ENCODE assay signal across 1 cellular context in genomic region chr12:124917135-124917840, GRCh38.
A peak's percentile ranks its signal among the peaks of the same experiment; 100 is the strongest.
TF ChIP-seq lines count a peak whose summit lies in the region.

No MANE protein-coding gene starts in this region.

TF ChIP-seq in HepG2, 621 proteins besides CTCF, POLR2A, EP300 and RAD21 (continued from another document and continues in another):
- TF ChIP-seq, protein P1, sequence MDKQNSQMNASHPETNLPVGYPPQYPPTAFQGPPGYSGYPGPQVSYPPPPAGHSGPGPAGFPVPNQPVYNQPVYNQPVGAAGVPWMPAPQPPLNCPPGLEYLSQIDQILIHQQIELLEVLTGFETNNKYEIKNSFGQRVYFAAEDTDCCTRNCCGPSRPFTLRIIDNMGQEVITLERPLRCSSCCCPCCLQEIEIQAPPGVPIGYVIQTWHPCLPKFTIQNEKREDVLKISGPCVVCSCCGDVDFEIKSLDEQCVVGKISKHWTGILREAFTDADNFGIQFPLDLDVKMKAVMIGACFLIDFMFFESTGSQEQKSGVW (CRISPR knock-in tag; IDR thresholded peaks at IDR 0.05; ENCODE audit: borderline replicate concordance) = no peak
- TF ChIP-seq ZSCAN25 (CRISPR knock-in tag; IDR thresholded peaks at IDR 0.05) (no peak), ZNF446 (CRISPR knock-in tag; IDR thresholded peaks at IDR 0.05) (peak; percentile 37; the same call in 1 of the 2 replicates), ZNF740 (CRISPR knock-in tag; IDR thresholded peaks at IDR 0.05) (no peak), ZNF20 (CRISPR knock-in tag; IDR thresholded peaks at IDR 0.05) (0 out of 2 replicates have a peak, but pooled peaks have one; percentile 68), ARNTL (CRISPR knock-in tag; IDR thresholded peaks at IDR 0.05) (peak; percentile 64; the same call in 1 of the 2 replicates), CHCHD3 (CRISPR knock-in tag; IDR thresholded peaks at IDR 0.05) (no peak), ZFP1 (CRISPR knock-in tag; IDR thresholded peaks at IDR 0.05) (peak; percentile 68; the same call in 1 of the 2 replicates), DRAP1 (CRISPR knock-in tag; IDR thresholded peaks at IDR 0.05) (peak; percentile 81), KLF16 (CRISPR knock-in tag; IDR thresholded peaks at IDR 0.05) (peak in 1 of 2 experiments; percentile 67; a peak in 2 of 4 replicates), ZNF296 (CRISPR knock-in tag; conservative IDR thresholded peaks at IDR 0.05) (no peak), DMAP1 (CRISPR knock-in tag; IDR thresholded peaks at IDR 0.05) (peak; percentile 86), NCOA1 (CRISPR knock-in tag; IDR thresholded peaks at IDR 0.05) (no peak), ZMYM2 (CRISPR knock-in tag; IDR thresholded peaks at IDR 0.05) (peak; percentile 71; the same call in 1 of the 2 replicates), ZNF121 (CRISPR knock-in tag; IDR thresholded peaks at IDR 0.05) (0 out of 2 replicates have a peak, but pooled peaks have one; percentile 49), GZF1 (CRISPR knock-in tag; IDR thresholded peaks at IDR 0.05) (no peak), ZBTB7A (CRISPR knock-in tag; IDR thresholded peaks at IDR 0.05) (no peak), CENPT (CRISPR knock-in tag; IDR thresholded peaks at IDR 0.05; ENCODE audit: low read depth) (no peak), TMF1 (CRISPR knock-in tag; IDR thresholded peaks at IDR 0.05; ENCODE audit: low read depth) (peak; percentile 83; the same call in 1 of the 2 replicates), ZNF549 (CRISPR knock-in tag; IDR thresholded peaks at IDR 0.05) (no peak), ZNF768 (CRISPR knock-in tag; IDR thresholded peaks at IDR 0.05) (peak; percentile 60; the same call in 1 of the 2 replicates), ZNF605 (CRISPR knock-in tag; IDR thresholded peaks at IDR 0.05) (peak; percentile 60; the same call in 1 of the 2 replicates), JUNB (CRISPR knock-in tag; IDR thresholded peaks at IDR 0.05; ENCODE audit: borderline replicate concordance) (peak; percentile 94), REPIN1 (CRISPR knock-in tag; IDR thresholded peaks at IDR 0.05; ENCODE audit: borderline replicate concordance, low read depth) (0 out of 2 replicates have a peak, but pooled peaks have one; percentile 44), ZNF292 (CRISPR knock-in tag; IDR thresholded peaks at IDR 0.05; ENCODE audit: borderline replicate concordance, low read depth) (peak; percentile 61; the same call in 1 of the 2 replicates), PHF8 (CRISPR knock-in tag; IDR thresholded peaks at IDR 0.05) (peak; percentile 58), SP1 (IDR thresholded peaks at IDR 0.05) (no peak), SP1 (CRISPR knock-in tag; IDR thresholded peaks at IDR 0.05) (peak; percentile 71), HDAC1 (CRISPR knock-in tag; IDR thresholded peaks at IDR 0.05) (peak; percentile 59; the same call in 1 of the 2 replicates), ZNF678 (CRISPR knock-in tag; IDR thresholded peaks at IDR 0.05) (no peak), YEATS2 (CRISPR knock-in tag; IDR thresholded peaks at IDR 0.05; ENCODE audit: borderline replicate concordance) (peak; percentile 50; the same call in 1 of the 2 replicates), ZNF350 (CRISPR knock-in tag; IDR thresholded peaks at IDR 0.05; ENCODE audit: borderline replicate concordance, low read depth) (peak; percentile 62; the same call in 1 of the 2 replicates), SRF (IDR thresholded peaks at IDR 0.05; ENCODE audit: low read depth, low read length) (peak; percentile 78), NFATC3 (CRISPR knock-in tag; IDR thresholded peaks at IDR 0.05) (no peak), ZNF205 (CRISPR knock-in tag; IDR thresholded peaks at IDR 0.05) (peak; percentile 23; the same call in 1 of the 2 replicates), HIVEP1 (CRISPR knock-in tag; IDR thresholded peaks at IDR 0.05) (peak; percentile 53; the same call in 1 of the 2 replicates), ZNF777 (CRISPR knock-in tag; IDR thresholded peaks at IDR 0.05) (peak; percentile 47; the same call in 1 of the 2 replicates), PATZ1 (CRISPR knock-in tag; IDR thresholded peaks at IDR 0.05) (peak; percentile 89), TCF7 (IDR thresholded peaks at IDR 0.05; ENCODE audit: low read depth) (peak; percentile 36; the same call in 1 of the 2 replicates), ZNF274 (CRISPR knock-in tag; IDR thresholded peaks at IDR 0.05) (0 out of 2 replicates have a peak, but pooled peaks have one; percentile 36), ZNF557 (CRISPR knock-in tag; IDR thresholded peaks at IDR 0.05) (0 out of 2 replicates have a peak, but pooled peaks have one; percentile 47)
- TF ChIP-seq, protein P2, sequence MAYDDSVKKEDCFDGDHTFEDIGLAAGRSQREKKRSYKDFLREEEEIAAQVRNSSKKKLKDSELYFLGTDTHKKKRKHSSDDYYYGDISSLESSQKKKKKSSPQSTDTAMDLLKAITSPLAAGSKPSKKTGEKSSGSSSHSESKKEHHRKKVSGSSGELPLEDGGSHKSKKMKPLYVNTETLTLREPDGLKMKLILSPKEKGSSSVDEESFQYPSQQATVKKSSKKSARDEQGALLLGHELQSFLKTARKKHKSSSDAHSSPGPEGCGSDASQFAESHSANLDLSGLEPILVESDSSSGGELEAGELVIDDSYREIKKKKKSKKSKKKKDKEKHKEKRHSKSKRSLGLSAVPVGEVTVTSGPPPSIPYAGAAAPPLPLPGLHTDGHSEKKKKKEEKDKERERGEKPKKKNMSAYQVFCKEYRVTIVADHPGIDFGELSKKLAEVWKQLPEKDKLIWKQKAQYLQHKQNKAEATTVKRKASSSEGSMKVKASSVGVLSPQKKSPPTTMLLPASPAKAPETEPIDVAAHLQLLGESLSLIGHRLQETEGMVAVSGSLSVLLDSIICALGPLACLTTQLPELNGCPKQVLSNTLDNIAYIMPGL (CRISPR knock-in tag; IDR thresholded peaks at IDR 0.05; ENCODE audit: borderline replicate concordance in 1 of 2, low read depth in 1 of 2) = peak; percentile 36 to 75; a peak in 3 of 4 replicates
- TF ChIP-seq, protein P3, sequence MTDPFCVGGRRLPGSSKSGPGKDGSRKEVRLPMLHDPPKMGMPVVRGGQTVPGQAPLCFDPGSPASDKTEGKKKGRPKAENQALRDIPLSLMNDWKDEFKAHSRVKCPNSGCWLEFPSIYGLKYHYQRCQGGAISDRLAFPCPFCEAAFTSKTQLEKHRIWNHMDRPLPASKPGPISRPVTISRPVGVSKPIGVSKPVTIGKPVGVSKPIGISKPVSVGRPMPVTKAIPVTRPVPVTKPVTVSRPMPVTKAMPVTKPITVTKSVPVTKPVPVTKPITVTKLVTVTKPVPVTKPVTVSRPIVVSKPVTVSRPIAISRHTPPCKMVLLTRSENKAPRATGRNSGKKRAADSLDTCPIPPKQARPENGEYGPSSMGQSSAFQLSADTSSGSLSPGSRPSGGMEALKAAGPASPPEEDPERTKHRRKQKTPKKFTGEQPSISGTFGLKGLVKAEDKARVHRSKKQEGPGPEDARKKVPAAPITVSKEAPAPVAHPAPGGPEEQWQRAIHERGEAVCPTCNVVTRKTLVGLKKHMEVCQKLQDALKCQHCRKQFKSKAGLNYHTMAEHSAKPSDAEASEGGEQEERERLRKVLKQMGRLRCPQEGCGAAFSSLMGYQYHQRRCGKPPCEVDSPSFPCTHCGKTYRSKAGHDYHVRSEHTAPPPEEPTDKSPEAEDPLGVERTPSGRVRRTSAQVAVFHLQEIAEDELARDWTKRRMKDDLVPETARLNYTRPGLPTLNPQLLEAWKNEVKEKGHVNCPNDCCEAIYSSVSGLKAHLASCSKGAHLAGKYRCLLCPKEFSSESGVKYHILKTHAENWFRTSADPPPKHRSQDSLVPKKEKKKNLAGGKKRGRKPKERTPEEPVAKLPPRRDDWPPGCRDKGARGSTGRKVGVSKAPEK (CRISPR knock-in tag; IDR thresholded peaks at IDR 0.05; ENCODE audit: borderline replicate concordance) = no peak
- TF ChIP-seq, protein P4, sequence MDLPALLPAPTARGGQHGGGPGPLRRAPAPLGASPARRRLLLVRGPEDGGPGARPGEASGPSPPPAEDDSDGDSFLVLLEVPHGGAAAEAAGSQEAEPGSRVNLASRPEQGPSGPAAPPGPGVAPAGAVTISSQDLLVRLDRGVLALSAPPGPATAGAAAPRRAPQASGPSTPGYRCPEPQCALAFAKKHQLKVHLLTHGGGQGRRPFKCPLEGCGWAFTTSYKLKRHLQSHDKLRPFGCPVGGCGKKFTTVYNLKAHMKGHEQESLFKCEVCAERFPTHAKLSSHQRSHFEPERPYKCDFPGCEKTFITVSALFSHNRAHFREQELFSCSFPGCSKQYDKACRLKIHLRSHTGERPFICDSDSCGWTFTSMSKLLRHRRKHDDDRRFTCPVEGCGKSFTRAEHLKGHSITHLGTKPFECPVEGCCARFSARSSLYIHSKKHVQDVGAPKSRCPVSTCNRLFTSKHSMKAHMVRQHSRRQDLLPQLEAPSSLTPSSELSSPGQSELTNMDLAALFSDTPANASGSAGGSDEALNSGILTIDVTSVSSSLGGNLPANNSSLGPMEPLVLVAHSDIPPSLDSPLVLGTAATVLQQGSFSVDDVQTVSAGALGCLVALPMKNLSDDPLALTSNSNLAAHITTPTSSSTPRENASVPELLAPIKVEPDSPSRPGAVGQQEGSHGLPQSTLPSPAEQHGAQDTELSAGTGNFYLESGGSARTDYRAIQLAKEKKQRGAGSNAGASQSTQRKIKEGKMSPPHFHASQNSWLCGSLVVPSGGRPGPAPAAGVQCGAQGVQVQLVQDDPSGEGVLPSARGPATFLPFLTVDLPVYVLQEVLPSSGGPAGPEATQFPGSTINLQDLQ (CRISPR knock-in tag; IDR thresholded peaks at IDR 0.05) = 0 out of 2 replicates have a peak, but pooled peaks have one; percentile 76
- TF ChIP-seq, protein P5, sequence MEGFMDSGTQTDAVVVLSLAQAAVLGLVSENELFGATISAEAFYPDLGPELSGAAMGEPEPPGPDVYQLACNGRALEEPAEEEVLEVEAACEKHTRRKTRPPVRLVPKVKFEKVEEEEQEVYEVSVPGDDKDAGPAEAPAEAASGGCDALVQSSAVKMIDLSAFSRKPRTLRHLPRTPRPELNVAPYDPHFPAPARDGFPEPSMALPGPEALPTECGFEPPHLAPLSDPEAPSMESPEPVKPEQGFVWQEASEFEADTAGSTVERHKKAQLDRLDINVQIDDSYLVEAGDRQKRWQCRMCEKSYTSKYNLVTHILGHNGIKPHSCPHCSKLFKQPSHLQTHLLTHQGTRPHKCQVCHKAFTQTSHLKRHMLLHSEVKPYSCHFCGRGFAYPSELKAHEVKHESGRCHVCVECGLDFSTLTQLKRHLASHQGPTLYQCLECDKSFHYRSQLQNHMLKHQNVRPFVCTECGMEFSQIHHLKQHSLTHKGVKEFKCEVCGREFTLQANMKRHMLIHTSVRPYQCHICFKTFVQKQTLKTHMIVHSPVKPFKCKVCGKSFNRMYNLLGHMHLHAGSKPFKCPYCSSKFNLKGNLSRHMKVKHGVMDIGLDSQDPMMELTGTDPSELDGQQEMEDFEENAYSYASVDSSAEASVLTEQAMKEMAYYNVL (CRISPR knock-in tag; IDR thresholded peaks at IDR 0.05; ENCODE audit: borderline replicate concordance) = peak; percentile 83
- TF ChIP-seq, protein P6, sequence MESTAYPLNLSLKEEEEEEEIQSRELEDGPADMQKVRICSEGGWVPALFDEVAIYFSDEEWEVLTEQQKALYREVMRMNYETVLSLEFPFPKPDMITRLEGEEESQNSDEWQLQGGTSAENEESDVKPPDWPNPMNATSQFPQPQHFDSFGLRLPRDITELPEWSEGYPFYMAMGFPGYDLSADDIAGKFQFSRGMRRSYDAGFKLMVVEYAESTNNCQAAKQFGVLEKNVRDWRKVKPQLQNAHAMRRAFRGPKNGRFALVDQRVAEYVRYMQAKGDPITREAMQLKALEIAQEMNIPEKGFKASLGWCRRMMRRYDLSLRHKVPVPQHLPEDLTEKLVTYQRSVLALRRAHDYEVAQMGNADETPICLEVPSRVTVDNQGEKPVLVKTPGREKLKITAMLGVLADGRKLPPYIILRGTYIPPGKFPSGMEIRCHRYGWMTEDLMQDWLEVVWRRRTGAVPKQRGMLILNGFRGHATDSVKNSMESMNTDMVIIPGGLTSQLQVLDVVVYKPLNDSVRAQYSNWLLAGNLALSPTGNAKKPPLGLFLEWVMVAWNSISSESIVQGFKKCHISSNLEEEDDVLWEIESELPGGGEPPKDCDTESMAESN (CRISPR knock-in tag; conservative IDR thresholded peaks at IDR 0.05) = peak; percentile 95
- TF ChIP-seq, protein P7, sequence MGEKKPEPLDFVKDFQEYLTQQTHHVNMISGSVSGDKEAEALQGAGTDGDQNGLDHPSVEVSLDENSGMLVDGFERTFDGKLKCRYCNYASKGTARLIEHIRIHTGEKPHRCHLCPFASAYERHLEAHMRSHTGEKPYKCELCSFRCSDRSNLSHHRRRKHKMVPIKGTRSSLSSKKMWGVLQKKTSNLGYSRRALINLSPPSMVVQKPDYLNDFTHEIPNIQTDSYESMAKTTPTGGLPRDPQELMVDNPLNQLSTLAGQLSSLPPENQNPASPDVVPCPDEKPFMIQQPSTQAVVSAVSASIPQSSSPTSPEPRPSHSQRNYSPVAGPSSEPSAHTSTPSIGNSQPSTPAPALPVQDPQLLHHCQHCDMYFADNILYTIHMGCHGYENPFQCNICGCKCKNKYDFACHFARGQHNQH (CRISPR knock-in tag; IDR thresholded peaks at IDR 0.05) = peak; percentile 77
- TF ChIP-seq, protein P8, sequence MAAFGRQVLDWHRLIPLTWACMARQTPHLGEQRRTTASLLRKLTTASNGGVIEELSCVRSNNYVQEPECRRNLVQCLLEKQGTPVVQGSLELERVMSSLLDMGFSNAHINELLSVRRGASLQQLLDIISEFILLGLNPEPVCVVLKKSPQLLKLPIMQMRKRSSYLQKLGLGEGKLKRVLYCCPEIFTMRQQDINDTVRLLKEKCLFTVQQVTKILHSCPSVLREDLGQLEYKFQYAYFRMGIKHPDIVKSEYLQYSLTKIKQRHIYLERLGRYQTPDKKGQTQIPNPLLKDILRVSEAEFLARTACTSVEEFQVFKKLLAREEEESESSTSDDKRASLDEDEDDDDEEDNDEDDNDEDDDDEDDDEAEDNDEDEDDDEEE (CRISPR knock-in tag; IDR thresholded peaks at IDR 0.05) = no peak
